Comparison of ENCODE assay signal across 10 cellular contexts in genomic region chr14:67680121-67680602, GRCh38. TPM values are rescaled to one million over a fixed set of nuclear protein-coding genes. Genes with fewer than 3 reads are reported as not detected.
DNase-seq lines count a peak whose midpoint lies in the region; ATAC-seq and TF ChIP-seq lines count a peak whose summit lies in the region.
"Had no signal": no experiment of that assay in that cellular context is flagged by ENCODE, and none has a peak within 500 bp of the region (broad histone marks: within the 10 kb centered on the region; RNA-seq: fewer than 3 reads in every experiment).

No MANE protein-coding gene starts in this region.

- H3K9me3 Mint-ChIP-seq in activated CD4-positive, alpha-beta T cell treated with anti-CD3 and anti-CD28 coated beads, Interleukin-2, amount 10 ng/mL, durations not matched to agents 24 days and 14 days: no peaks in the 10 kb centered on the region

- H3K4me1 ChIP-seq in RWPE2 (ENCODE audit: insufficient read depth, poor library complexity, severe bottlenecking) (peaks cover 11% of the 10 kb centered on the region), aorta (ENCODE audit: control insufficient read depth in 1 of 2, insufficient read depth in 2 of 2, low read length in 2 of 2) (peaks cover 0 to 1% of the 10 kb centered on the region in 2 donors), suprapubic skin (peaks cover 5% of the 10 kb centered on the region)
- H3K4me1 ChIP-seq: parathyroid adenoma had no signal

- TF ChIP-seq POLR2A in suprapubic skin (IDR thresholded peaks at IDR 0.05): no peak

- intact Hi-C loops in activated CD4-positive, alpha-beta T cell treated with anti-CD3 and anti-CD28 coated beads, Interleukin-2, amount 10 ng/mL, durations not matched to agents 24 days and 14 days (cut with micrococcal nuclease): loop anchor here (1.0 kb wide), 1 partner anchor 15 kb away; the partner anchor contains the start of gene RDH11
- intact Hi-C loops in aorta (cut with DNase I): no loop called here

- ATAC-seq in HG02798 (IDR thresholded peaks at IDR 0.05; ENCODE audit: poor library complexity, unreplicated experiment) (peak; percentile 96), RWPE2 (ENCODE audit: low read depth) (peak; percentile 92), aorta (ENCODE audit: low FRiP score) (no peak)

- no peak for TF ChIP-seq EP300 in suprapubic skin (IDR thresholded peaks at IDR 0.05)

- WGBS in aorta, 2 donors: 84 to 89% methylated on average over 3 of the region's 3 CpGs
- 89% methylated on average over 3 of the region's 3 CpGs for WGBS in suprapubic skin

- H3K9me3 ChIP-seq in RWPE2 (ENCODE audit: severe bottlenecking) (no peaks in the 10 kb centered on the region), aorta (ENCODE audit: control insufficient read depth, low read length) (no peaks in the 10 kb centered on the region), suprapubic skin (no peaks in the 10 kb centered on the region)

- H3K4me1 Mint-ChIP-seq in activated CD4-positive, alpha-beta T cell treated with anti-CD3 and anti-CD28 coated beads, Interleukin-2, amount 10 ng/mL, durations not matched to agents 24 days and 14 days: peaks cover 41% of the 10 kb centered on the region

- DNase-seq in activated CD4-positive, alpha-beta T cell treated with anti-CD3 and anti-CD28 coated beads, Interleukin-2, amount 10 ng/mL, durations not matched to agents 24 days and 14 days: peak; percentile 78
- no peak for DNase-seq in activated CD4-positive, alpha-beta T cell treated with anti-CD3 and anti-CD28 coated beads, Interleukin-2, amount 50 U/mL, for 4 hours
- DNase-seq in RWPE2 (ENCODE audit: low spot score): no peak
- peak; percentile 80 for DNase-seq in kidney tubule cell (ENCODE audit: low spot score)
- DNase-seq in aorta: no peak
- no peak for DNase-seq in suprapubic skin (ENCODE audit: low spot score in 2 of 2)
- no peak for DNase-seq in SHP77 treated with DMSO at 0.1 percent for 48 hours (lab: John Stamatoyannopoulos, UW)

- peak overlapping the region; percentile 62 for H3K27ac Mint-ChIP-seq in activated CD4-positive, alpha-beta T cell treated with anti-CD3 and anti-CD28 coated beads, Interleukin-2, amount 10 ng/mL, durations not matched to agents 24 days and 14 days

- H3K36me3 ChIP-seq in RWPE2 (ENCODE audit: low read depth) (peaks cover 91% of the 10 kb centered on the region), aorta (ENCODE audit: control insufficient read depth in 1 of 2, insufficient read depth in 2 of 2, low read length in 1 of 2) (peaks cover 3 to 6% of the 10 kb centered on the region in 2 donors), suprapubic skin (peaks cover 13% of the 10 kb centered on the region)

- TF ChIP-seq CTCF in RWPE2 (IDR thresholded peaks at IDR 0.05; ENCODE audit: poor library complexity, severe bottlenecking) (no peak), suprapubic skin (IDR thresholded peaks at IDR 0.05) (no peak)

- no peak overlapping the region for H3K4me3 Mint-ChIP-seq in activated CD4-positive, alpha-beta T cell treated with anti-CD3 and anti-CD28 coated beads, Interleukin-2, amount 10 ng/mL, durations not matched to agents 24 days and 14 days

- peaks cover 57% of the 10 kb centered on the region for H3K36me3 Mint-ChIP-seq in activated CD4-positive, alpha-beta T cell treated with anti-CD3 and anti-CD28 coated beads, Interleukin-2, amount 10 ng/mL, durations not matched to agents 24 days and 14 days (ENCODE audit: low read depth)

- H3K27ac ChIP-seq in RWPE2 (ENCODE audit: poor library complexity, severe bottlenecking) (peak overlapping the region; percentile 12), aorta (ENCODE audit: low read depth in 1 of 2, low read length in 2 of 2) (no peak overlapping the region), suprapubic skin (no peak overlapping the region)
- H3K27ac ChIP-seq: C4-2B, parathyroid adenoma had no signal

- H3K27me3 Mint-ChIP-seq in activated CD4-positive, alpha-beta T cell treated with anti-CD3 and anti-CD28 coated beads, Interleukin-2, amount 10 ng/mL, durations not matched to agents 24 days and 14 days: no peaks in the 10 kb centered on the region

- H3K27me3 ChIP-seq in RWPE2 (ENCODE audit: insufficient read depth, poor library complexity, severe bottlenecking) (no peaks in the 10 kb centered on the region), aorta (ENCODE audit: control insufficient read depth in 1 of 2, insufficient read depth in 2 of 2, low read length in 1 of 2) (no peaks in the 10 kb centered on the region), suprapubic skin (no peaks in the 10 kb centered on the region)

- H3K4me3 ChIP-seq in RWPE2 (ENCODE audit: severe bottlenecking): no peak overlapping the region
- H3K4me3 ChIP-seq in aorta (ENCODE audit: low read length in 2 of 2): no peak overlapping the region
- H3K4me3 ChIP-seq in suprapubic skin: no peak overlapping the region

RNA-seq across cellular contexts. Expression of gene VTI1B, which starts 5.7 kb away (rescaled TPM):
- total RNA-seq in activated CD4-positive, alpha-beta T cell treated with anti-CD3 and anti-CD28 coated beads, Interleukin-2, amount 10 ng/mL, durations not matched to agents 24 days and 14 days: 75.3 and 78.5 TPM in 2 replicates
- total RNA-seq in aorta (10 to 100 TPM; 94.0 to 95.4 TPM), suprapubic skin (10 to 100 TPM; 48.4 to 61.1 (median 56.2) TPM)
- 100 to 1,000 TPM in 1 of 2 donors, 10 to 100 TPM in 1; 88.9 to 140 TPM for polyA plus RNA-seq in aorta

RNA-seq across cellular contexts. Expression of gene RDH11, which starts 15.4 kb away (rescaled TPM):
- total RNA-seq in activated CD4-positive, alpha-beta T cell treated with anti-CD3 and anti-CD28 coated beads, Interleukin-2, amount 10 ng/mL, durations not matched to agents 24 days and 14 days: 66.2 and 67.7 TPM in 2 replicates
- total RNA-seq in aorta: 10 to 100 TPM; 34.8 to 38.7 TPM
- polyA plus RNA-seq in aorta: 10 to 100 TPM; 24.2 to 36.9 TPM
- 10 to 100 TPM; 39.3 to 70.2 (median 58.8) TPM for total RNA-seq in suprapubic skin

RNA-seq across cellular contexts. Expression of gene RDH12, which starts 21.5 kb away (rescaled TPM):
- total RNA-seq in activated CD4-positive, alpha-beta T cell treated with anti-CD3 and anti-CD28 coated beads, Interleukin-2, amount 10 ng/mL, durations not matched to agents 24 days and 14 days: not detected in 2 replicates
- total RNA-seq in aorta: not detected
- under 1 TPM in 1 of 2 donors, not detected in 1; 0.50 TPM for polyA plus RNA-seq in aorta
- total RNA-seq in suprapubic skin: 10 to 100 TPM; 27.3 to 99.8 (median 81.8) TPM

Comparison
In these comparisons a context has a peak if more than half of its experiments do, and no peak if none do; other contexts are left out.
1. DNase-seq: peak in activated CD4-positive, alpha-beta T cell treated with anti-CD3 and anti-CD28 coated beads, Interleukin-2, amount 10 ng/mL, durations not matched to agents 24 days and 14 days (single experiment) and kidney tubule cell (single experiment); none in activated CD4-positive, alpha-beta T cell treated with anti-CD3 and anti-CD28 coated beads, Interleukin-2, amount 50 U/mL, for 4 hours (0 of 2), RWPE2 (single experiment), aorta (0 of 2), suprapubic skin (0 of 2) and SHP77 treated with DMSO at 0.1 percent for 48 hours (single experiment).
2. RNA of gene RDH12, which starts 21.5 kb away (total RNA-seq): 27.3 to 99.8 TPM in suprapubic skin; not detected in aorta and not detected in activated CD4-positive, alpha-beta T cell treated with anti-CD3 and anti-CD28 coated beads, Interleukin-2, amount 10 ng/mL, durations not matched to agents 24 days and 14 days; every median in the first group is over 10 times any median in the second.